17 cellular contexts compared by ENCODE assay signal in genomic region chr4:103443324-103443723, GRCh38.
DNase-seq lines count a peak whose midpoint lies in the region; FAIRE-seq and TF ChIP-seq lines count a peak whose summit lies in the region.
"Had no signal": no experiment of that assay in that cellular context is flagged by ENCODE, and none has a peak within 500 bp of the region (broad histone marks: within the 10 kb centered on the region; RNA-seq: fewer than 3 reads in every experiment).

No MANE protein-coding gene starts in this region.

- no peak for TF ChIP-seq POLR2A in H54 (IDR thresholded peaks at IDR 0.05; ENCODE audit: low read depth, low read length)

- TF ChIP-seq RAD21 in neural cell (conservative IDR thresholded peaks at IDR 0.05) = no peak

- H4K20me1 ChIP-seq in neural cell (ENCODE audit: insufficient read depth) = no peaks in the 10 kb centered on the region
- H4K20me1 ChIP-seq: BLaER1 had no signal

- no peaks in the 10 kb centered on the region for H3K9me3 Mint-ChIP-seq in activated naive CD8-positive, alpha-beta T cell treated with anti-CD3 and anti-CD28 coated beads for 36 hours
- H3K9me3 Mint-ChIP-seq: activated CD4-positive, alpha-beta T cell treated with anti-CD3 and anti-CD28 coated beads, Interleukin-2, amount 10 ng/mL, durations not matched to agents 24 days and 14 days had no signal

- H3K27ac Mint-ChIP-seq in activated naive CD8-positive, alpha-beta T cell treated with anti-CD3 and anti-CD28 coated beads for 36 hours = no peak overlapping the region
- H3K27ac Mint-ChIP-seq: activated CD4-positive, alpha-beta T cell treated with anti-CD3 and anti-CD28 coated beads, Interleukin-2, amount 10 ng/mL, durations not matched to agents 24 days and 14 days had no signal

- H3K4me3 Mint-ChIP-seq in activated naive CD8-positive, alpha-beta T cell treated with anti-CD3 and anti-CD28 coated beads for 36 hours = no peak overlapping the region
- H3K4me3 Mint-ChIP-seq: activated CD4-positive, alpha-beta T cell treated with anti-CD3 and anti-CD28 coated beads, Interleukin-2, amount 10 ng/mL, durations not matched to agents 24 days and 14 days had no signal

- H3K4me3 ChIP-seq in bronchial epithelial cell (ENCODE audit: low read depth, low read length) (no peak overlapping the region), neural cell (ENCODE audit: low read length) (no peak overlapping the region)
- H3K4me3 ChIP-seq in effector memory CD4-positive, alpha-beta T cell (ENCODE audit: insufficient read depth, low read depth, low read length, poor library complexity, severe bottlenecking) = no peak overlapping the region
- H3K4me3 ChIP-seq: BLaER1, mucosa of descending colon, thoracic aorta had no signal

- no peak for FAIRE-seq in H54 (lab: Jason Lieb, UNC)
- no peak for FAIRE-seq in bronchial epithelial cell (lab: Jason Lieb, UNC)

- H3K9me2 ChIP-seq in neural cell (ENCODE audit: insufficient read depth, low read length) = no peaks in the 10 kb centered on the region

- no peaks in the 10 kb centered on the region for H3K79me2 ChIP-seq in neural cell (replicated peaks; ENCODE audit: insufficient read depth, low read length)

- H3K27ac ChIP-seq in neural cell (ENCODE audit: low read length) = peak overlapping the region; percentile 59
- H3K27ac ChIP-seq in effector memory CD4-positive, alpha-beta T cell (ENCODE audit: insufficient read depth, low read length, poor library complexity, severe bottlenecking) = no peak overlapping the region
- H3K27ac ChIP-seq: BLaER1, thoracic aorta had no signal

- no peaks in the 10 kb centered on the region for H3K27me3 ChIP-seq in bronchial epithelial cell (ENCODE audit: control insufficient read depth, insufficient read depth, low read length)
- H3K27me3 ChIP-seq in neural cell (ENCODE audit: insufficient read depth, low read depth, low read length) = no peaks in the 10 kb centered on the region
- H3K27me3 ChIP-seq in effector memory CD4-positive, alpha-beta T cell (replicated peaks; ENCODE audit: control insufficient read depth, insufficient read depth, low read length, poor library complexity, severe bottlenecking) = no peaks in the 10 kb centered on the region
- H3K27me3 ChIP-seq: BLaER1 had no signal

- DNase-seq in H54 (ENCODE audit: insufficient read length, low spot score) (peak; percentile 2), NCI-H2227 treated with DMSO at 0.1 percent for 48 hours (lab: John Stamatoyannopoulos, UW) (peak; percentile 8), bronchial epithelial cell (ENCODE audit: low read depth) (peak; percentile 77)
- no peak for DNase-seq in effector memory CD4-positive, alpha-beta T cell
- DNase-seq in activated naive CD8-positive, alpha-beta T cell treated with anti-CD3 and anti-CD28 coated beads for 36 hours = no peak
- DNase-seq in effector CD8-positive, alpha-beta T cell (lab: John Stamatoyannopoulos, UW) = no peak
- DNase-seq: activated CD4-positive, alpha-beta T cell treated with anti-CD3 and anti-CD28 coated beads, Interleukin-2, amount 10 ng/mL, durations not matched to agents 24 days and 14 days; activated naive CD4-positive, alpha-beta T cell treated with Interleukin-2 at 50 U/mL for 16 hours; KG1; left cardiac atrium; mucosa of descending colon; NCI-H345; nucleus accumbens; stimulated activated CD4-positive, alpha-beta T cell treated with anti-CD3 and anti-CD28 coated beads, Interleukin-2, amount 100 ng/mL, for 48 hours had no signal

- H3K4me1 ChIP-seq in effector memory CD4-positive, alpha-beta T cell (ENCODE audit: control insufficient read depth, insufficient read depth, low read length, poor library complexity, severe bottlenecking) = no peaks in the 10 kb centered on the region
- H3K4me1 ChIP-seq: BLaER1 had no signal

- H3K27me3 Mint-ChIP-seq in activated naive CD8-positive, alpha-beta T cell treated with anti-CD3 and anti-CD28 coated beads for 36 hours = no peaks in the 10 kb centered on the region
- H3K27me3 Mint-ChIP-seq: activated CD4-positive, alpha-beta T cell treated with anti-CD3 and anti-CD28 coated beads, Interleukin-2, amount 10 ng/mL, durations not matched to agents 24 days and 14 days had no signal

- TF ChIP-seq CTCF in bronchial epithelial cell (IDR thresholded peaks at IDR 0.05; ENCODE audit: insufficient read depth, low read length, severe bottlenecking) (no peak), neural cell (IDR thresholded peaks at IDR 0.05; ENCODE audit: poor library complexity, severe bottlenecking) (no peak)

- H3K9ac ChIP-seq in neural cell (ENCODE audit: low read length) = no peak overlapping the region
- H3K9ac ChIP-seq: BLaER1 had no signal

- no peak overlapping the region for H2AFZ ChIP-seq in neural cell (ENCODE audit: low read depth, low read length)

- no peaks in the 10 kb centered on the region for H3K4me1 Mint-ChIP-seq in activated naive CD8-positive, alpha-beta T cell treated with anti-CD3 and anti-CD28 coated beads for 36 hours
- H3K4me1 Mint-ChIP-seq: activated CD4-positive, alpha-beta T cell treated with anti-CD3 and anti-CD28 coated beads, Interleukin-2, amount 10 ng/mL, durations not matched to agents 24 days and 14 days had no signal

- no peaks in the 10 kb centered on the region for H3K9me3 ChIP-seq in neural cell (ENCODE audit: low read length)
- H3K9me3 ChIP-seq in effector memory CD4-positive, alpha-beta T cell (ENCODE audit: control insufficient read depth, low read length) = no peaks in the 10 kb centered on the region
- H3K9me3 ChIP-seq: BLaER1, mucosa of descending colon, thoracic aorta had no signal

- peak; percentile 77 for TF ChIP-seq EP300 in neural cell (conservative IDR thresholded peaks at IDR 0.05; ENCODE audit: poor library complexity, severe bottlenecking)

- H3K36me3 ChIP-seq in bronchial epithelial cell (ENCODE audit: control insufficient read depth, insufficient read depth, low read length) (no peaks in the 10 kb centered on the region), neural cell (ENCODE audit: insufficient read depth, low read length) (no peaks in the 10 kb centered on the region)
- H3K36me3 ChIP-seq in effector memory CD4-positive, alpha-beta T cell (ENCODE audit: control insufficient read depth, insufficient read depth, low read length) = no peaks in the 10 kb centered on the region
- H3K36me3 ChIP-seq: BLaER1, thoracic aorta had no signal

- H3F3A ChIP-seq in neural cell (ENCODE audit: insufficient read depth, low read length, poor library complexity, severe bottlenecking) = no peaks in the 10 kb centered on the region

- no peaks in the 10 kb centered on the region for H3K36me3 Mint-ChIP-seq in activated naive CD8-positive, alpha-beta T cell treated with anti-CD3 and anti-CD28 coated beads for 36 hours

- no peak overlapping the region for H3K4me2 ChIP-seq in neural cell (ENCODE audit: low read length)
- H3K4me2 ChIP-seq: BLaER1 had no signal

TF ChIP-seq in neural cell, 6 proteins besides CTCF, POLR2A, EP300 and RAD21:
- TF ChIP-seq POLR2AphosphoS5 (IDR thresholded peaks at IDR 0.05) = peak; percentile 73
- TF ChIP-seq TAF1 (IDR thresholded peaks at IDR 0.05; ENCODE audit: low read depth) = no peak

Comparison
In these comparisons a context has a peak if more than half of its experiments do, and no peak if none do; other contexts are left out.
1. DNase-seq: peak in H54 (single experiment), NCI-H2227 treated with DMSO at 0.1 percent for 48 hours (single experiment) and bronchial epithelial cell (single experiment); none in effector memory CD4-positive, alpha-beta T cell (0 of 3), activated naive CD8-positive, alpha-beta T cell treated with anti-CD3 and anti-CD28 coated beads for 36 hours (single experiment) and effector CD8-positive, alpha-beta T cell (single experiment).